ENCODE assay signal across 1 cellular context in the genomic region with DNA sequence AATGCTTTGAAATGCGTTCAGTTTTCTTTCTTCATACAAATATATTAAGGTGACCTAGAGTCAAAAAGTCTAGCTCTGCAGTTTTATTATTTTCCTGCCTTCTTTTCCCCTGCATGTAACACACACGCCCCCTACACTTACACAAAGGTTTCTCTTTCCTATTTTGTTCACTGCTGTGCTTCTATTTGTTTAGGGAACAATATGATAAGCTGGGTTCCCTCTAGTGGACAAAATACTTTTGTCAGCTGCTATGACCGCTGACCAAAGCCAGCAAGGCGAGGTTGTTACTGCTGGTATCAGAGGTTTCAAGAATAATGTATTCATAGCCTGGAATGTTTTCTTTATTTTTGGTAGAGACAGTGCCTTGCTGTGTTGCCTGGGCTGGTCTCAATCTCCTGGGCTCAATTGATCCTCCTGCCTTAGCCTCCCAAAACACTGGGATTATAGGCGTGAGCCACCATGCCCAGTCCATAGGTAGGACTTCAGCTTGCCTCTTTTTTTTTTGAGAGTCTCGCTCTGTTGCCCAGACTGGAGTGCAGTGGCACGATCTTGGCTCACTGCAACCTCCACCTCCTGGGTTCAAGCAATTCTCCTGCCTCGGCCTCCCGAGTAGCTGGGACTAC.
TF ChIP-seq lines count a peak whose summit lies in the region.

No MANE protein-coding gene starts in this region.

TF ChIP-seq in H1, 55 proteins besides CTCF, POLR2A, EP300 and RAD21:
- TF ChIP-seq JUND (IDR thresholded peaks at IDR 0.05; ENCODE audit: low read length), result no peak
- no peak for TF ChIP-seq CTBP2 (IDR thresholded peaks at IDR 0.05; ENCODE audit: borderline replicate concordance, insufficient read depth, insufficient read length, low read length)
- no peak for TF ChIP-seq NRF1 (IDR thresholded peaks at IDR 0.05; ENCODE audit: low read depth, low read length)
- TF ChIP-seq POLR2AphosphoS5 (IDR thresholded peaks at IDR 0.05; ENCODE audit: low read depth, low read length), result no peak
- TF ChIP-seq RFX5 (IDR thresholded peaks at IDR 0.05; ENCODE audit: borderline replicate concordance, low read depth, low read length), result no peak
- no peak for TF ChIP-seq PHF8 (conservative IDR thresholded peaks at IDR 0.05; ENCODE audit: low read depth, low read length)
- TF ChIP-seq TEAD4 (IDR thresholded peaks at IDR 0.05; ENCODE audit: low read depth, low read length), result no peak
- no peak for TF ChIP-seq YY1 (IDR thresholded peaks at IDR 0.05; ENCODE audit: low read depth, low read length)
- no peak for TF ChIP-seq BRCA1 (IDR thresholded peaks at IDR 0.05; ENCODE audit: low read depth, low read length)
- no peak for TF ChIP-seq EZH2 (IDR thresholded peaks at IDR 0.05; ENCODE audit: low read depth, low read length, severe bottlenecking)
- no peak for TF ChIP-seq HDAC2 (IDR thresholded peaks at IDR 0.05; ENCODE audit: borderline replicate concordance in 1 of 2, low read depth in 2 of 2, low read length in 2 of 2)
- TF ChIP-seq SAP30 (IDR thresholded peaks at IDR 0.05; ENCODE audit: insufficient read depth, insufficient replicate concordance, low read length), result no peak
- no peak for TF ChIP-seq SP4 (IDR thresholded peaks at IDR 0.05; ENCODE audit: low read length)
- TF ChIP-seq KDM1A (IDR thresholded peaks at IDR 0.05; ENCODE audit: borderline replicate concordance, low read length), result no peak
- TF ChIP-seq JUN (IDR thresholded peaks at IDR 0.05; ENCODE audit: low read depth, low read length), result no peak
